ENCODE assay signal across 15 cellular contexts in genomic region chr11:87851234-87851633, GRCh38.
DNase-seq lines count a peak whose midpoint lies in the region; ATAC-seq and TF ChIP-seq lines count a peak whose summit lies in the region.
"Had no signal": no experiment of that assay in that cellular context is flagged by ENCODE, and none has a peak within 500 bp of the region (broad histone marks: within the 10 kb centered on the region; RNA-seq: fewer than 3 reads in every experiment).

No MANE protein-coding gene starts in this region.

- H3K27me3 Mint-ChIP-seq in HFFc6 (ENCODE audit: insufficient read depth) = no peaks in the 10 kb centered on the region
- H3K27me3 Mint-ChIP-seq: stimulated activated naive CD8-positive, alpha-beta T cell treated with anti-CD3 and anti-CD28 coated beads, Interleukin-15, amount 100 ng/mL, for 72 hours had no signal

- peak overlapping the region; percentile 63; the same call in 1 of the 2 replicates for H3K27ac Mint-ChIP-seq in HFFc6
- H3K27ac Mint-ChIP-seq: CD4-positive, CD25-positive, alpha-beta regulatory T cell; stimulated activated naive CD8-positive, alpha-beta T cell treated with anti-CD3 and anti-CD28 coated beads, Interleukin-15, amount 100 ng/mL, for 72 hours had no signal

- H3K27ac ChIP-seq in ascending aorta (peak overlapping the region; percentile 52 to 71), smooth muscle cell (ENCODE audit: low read depth) (peak overlapping the region; percentile 87)

- no peaks in the 10 kb centered on the region for H3K79me2 ChIP-seq in smooth muscle cell (ENCODE audit: low read depth)

- H3K4me1 ChIP-seq in ascending aorta = peaks cover 0 to 3% of the 10 kb centered on the region in 2 donors
- H3K4me1 ChIP-seq in smooth muscle cell (ENCODE audit: low read depth) = no peaks in the 10 kb centered on the region

- H3K4me3 ChIP-seq in ascending aorta = no peak overlapping the region
- no peak overlapping the region for H3K4me3 ChIP-seq in fibroblast of villous mesenchyme (ENCODE audit: low read depth, low read length)
- no peak overlapping the region for H3K4me3 ChIP-seq in smooth muscle cell

- H2AFZ ChIP-seq in smooth muscle cell (ENCODE audit: low read depth) = peak overlapping the region; percentile 19

- H3K27me3 ChIP-seq in ascending aorta (no peaks in the 10 kb centered on the region), smooth muscle cell (ENCODE audit: low read depth) (no peaks in the 10 kb centered on the region)

- no peak for ATAC-seq in HG03095 (IDR thresholded peaks at IDR 0.05; ENCODE audit: unreplicated experiment)
- ATAC-seq in HG02840 (IDR thresholded peaks at IDR 0.05; ENCODE audit: low FRiP score, unreplicated experiment) = no peak
- no peak for ATAC-seq in HG02884 (IDR thresholded peaks at IDR 0.05; ENCODE audit: unreplicated experiment)
- ATAC-seq: SK-N-SH treated with all-trans-retinoic acid at 6 μM for 48 hours; stimulated activated naive CD8-positive, alpha-beta T cell treated with anti-CD3 and anti-CD28 coated beads, Interleukin-15, amount 100 ng/mL, for 72 hours had no signal

- TF ChIP-seq CTCF in HFFc6 (IDR thresholded peaks at IDR 0.05) (no peak), ascending aorta (IDR thresholded peaks at IDR 0.05) (no peak), fibroblast of villous mesenchyme (IDR thresholded peaks at IDR 0.05; ENCODE audit: insufficient read depth, low read depth, low read length) (no peak), smooth muscle cell (IDR thresholded peaks at IDR 0.05; ENCODE audit: borderline replicate concordance, insufficient read depth, poor library complexity, severe bottlenecking) (no peak)

- H4K20me1 ChIP-seq in smooth muscle cell (ENCODE audit: low read depth) = no peaks in the 10 kb centered on the region

- H3K36me3 ChIP-seq in ascending aorta (no peaks in the 10 kb centered on the region), smooth muscle cell (ENCODE audit: low read depth) (no peaks in the 10 kb centered on the region)

- peaks cover 6% of the 10 kb centered on the region; the same call in 1 of the 2 replicates for H3K4me1 Mint-ChIP-seq in HFFc6 (ENCODE audit: low read depth)
- H3K4me1 Mint-ChIP-seq: CD4-positive, CD25-positive, alpha-beta regulatory T cell; stimulated activated naive CD8-positive, alpha-beta T cell treated with anti-CD3 and anti-CD28 coated beads, Interleukin-15, amount 100 ng/mL, for 72 hours had no signal

- H3F3A ChIP-seq in smooth muscle cell (ENCODE audit: low read depth) = no peaks in the 10 kb centered on the region

- H3K9ac ChIP-seq in smooth muscle cell (ENCODE audit: low read depth) = peak overlapping the region; percentile 81

- DNase-seq in HFFc6 (peak; percentile 34), ascending aorta (ENCODE audit: low spot score in 2 of 2) (no peak), fibroblast of villous mesenchyme (ENCODE audit: low read depth) (peak; percentile 53), smooth muscle cell (lab: John Stamatoyannopoulos, UW; ENCODE audit: unreplicated experiment) (no peak), SIG-M5 (lab: John Stamatoyannopoulos, UW) (no peak)
- DNase-seq: activated CD4-positive, alpha-beta T cell treated with anti-CD3 and anti-CD28 coated beads, Interleukin-2, amount 50 U/mL, for 48 hours; CD4-positive, CD25-positive, alpha-beta regulatory T cell; Karpas-422; NCI-H1417 treated with DMSO at 0.1 percent for 48 hours; occipital lobe; stimulated activated naive CD8-positive, alpha-beta T cell treated with anti-CD3 and anti-CD28 coated beads, Interleukin-15, amount 100 ng/mL, for 72 hours had no signal

- intact Hi-C loops in ascending aorta (cut with DNase I) = no loop called here

- no peak overlapping the region for H3K4me3 Mint-ChIP-seq in HFFc6
- H3K4me3 Mint-ChIP-seq: CD4-positive, CD25-positive, alpha-beta regulatory T cell; stimulated activated naive CD8-positive, alpha-beta T cell treated with anti-CD3 and anti-CD28 coated beads, Interleukin-15, amount 100 ng/mL, for 72 hours had no signal

- peaks cover 19% of the 10 kb centered on the region for H3K9me3 Mint-ChIP-seq in HFFc6
- H3K9me3 Mint-ChIP-seq: stimulated activated naive CD8-positive, alpha-beta T cell treated with anti-CD3 and anti-CD28 coated beads, Interleukin-15, amount 100 ng/mL, for 72 hours had no signal

- H3K4me2 ChIP-seq in smooth muscle cell = peak overlapping the region; percentile 58

- H3K36me3 Mint-ChIP-seq in HFFc6 (ENCODE audit: low read depth) = no peaks in the 10 kb centered on the region
- H3K36me3 Mint-ChIP-seq: CD4-positive, CD25-positive, alpha-beta regulatory T cell had no signal

- WGBS in smooth muscle cell (ENCODE audit: low lambda C conversion rate) = 1% methylated on average over 2 of the region's 2 CpGs

- no peaks in the 10 kb centered on the region for H3K9me3 ChIP-seq in ascending aorta
- H3K9me3 ChIP-seq in smooth muscle cell (replicated peaks; ENCODE audit: low read depth) = no peaks in the 10 kb centered on the region

Comparison
In these comparisons a context has a peak if more than half of its experiments do, and no peak if none do; other contexts are left out.
1. DNase-seq: peak in HFFc6 (single experiment) and fibroblast of villous mesenchyme (single experiment); none in ascending aorta (0 of 2), smooth muscle cell (single experiment) and SIG-M5 (single experiment).